ENCODE assay signal across 10 cellular contexts in genomic region chrX:24498181-24498580, GRCh38. TPM values are rescaled to one million over a fixed set of nuclear protein-coding genes. Genes with fewer than 3 reads are reported as not detected.
A peak's percentile ranks its signal among the peaks of the same experiment; 100 is the strongest.
DNase-seq lines count a peak whose midpoint lies in the region; ATAC-seq, FAIRE-seq and TF ChIP-seq lines count a peak whose summit lies in the region.
"Had no signal": no experiment of that assay in that cellular context is flagged by ENCODE, and none has a peak within 500 bp of the region (broad histone marks: within the 10 kb centered on the region; RNA-seq: fewer than 3 reads in every experiment).

No MANE protein-coding gene starts in this region.

- H3K27ac ChIP-seq in endothelial cell of umbilical vein (ENCODE audit: insufficient read depth, low read depth, low read length) (no peak overlapping the region), rectal smooth muscle tissue (ENCODE audit: low read depth, low read length) (peak overlapping the region; percentile 27)
- H3K27ac ChIP-seq: BLaER1 treated with 17β-estradiol and CSF1 and Interleukin-3, amounts not matched to agents 10 nM and 100 nM; SJSA1 had no signal

- H2AFZ ChIP-seq in endothelial cell of umbilical vein (ENCODE audit: low read depth, low read length), result no peak overlapping the region

- no peaks in the 10 kb centered on the region for H3K9me3 ChIP-seq in endothelial cell of umbilical vein (replicated peaks; ENCODE audit: control insufficient read depth, insufficient read depth, low read length)
- H3K9me3 ChIP-seq: BLaER1 treated with 17β-estradiol and CSF1 and Interleukin-3, amounts not matched to agents 10 nM and 100 nM; SJSA1 had no signal

- H3K36me3 ChIP-seq in endothelial cell of umbilical vein (ENCODE audit: control insufficient read depth in 2 of 2, extremely low read depth in 1 of 2, insufficient read depth in 2 of 2, low read length in 2 of 2) (no peaks in the 10 kb centered on the region), rectal smooth muscle tissue (ENCODE audit: control insufficient read depth, insufficient read depth, low read length) (no peaks in the 10 kb centered on the region)
- H3K36me3 ChIP-seq: SJSA1 had no signal

- peak overlapping the region; percentile 69 to 82 for H3K27ac Mint-ChIP-seq in T-cell

- intact Hi-C loops in endothelial cell of umbilical vein (cut with micrococcal nuclease), result loop anchor here (1.0 kb wide), 1 partner anchor 102 kb away; no protein-coding TSS in a partner anchor

- dilution Hi-C loops in endothelial cell of umbilical vein (cut with MboI; ENCODE audit: extremely low pct_ligation_motif_present, low sequenced_read_pairs), result no loop called here

- H3K9ac ChIP-seq in endothelial cell of umbilical vein (replicated peaks; ENCODE audit: extremely low read depth, insufficient read depth, low read length) (no peak overlapping the region), rectal smooth muscle tissue (ENCODE audit: low read length) (no peak overlapping the region)
- H3K9ac ChIP-seq: BLaER1 treated with 17β-estradiol and CSF1 and Interleukin-3, amounts not matched to agents 10 nM and 100 nM had no signal

- no peaks in the 10 kb centered on the region for H3K9me1 ChIP-seq in endothelial cell of umbilical vein (replicated peaks; ENCODE audit: control insufficient read depth, extremely low read depth, insufficient read depth, low read length)

- peak in 3 of 4 experiments; percentile 58 to 64 (median 62) for ATAC-seq in T-cell (replicated peaks in 1 of 4)
- no peak for ATAC-seq in GM21825 (IDR thresholded peaks at IDR 0.05; ENCODE audit: unreplicated experiment)
- ATAC-seq in HG03175 (IDR thresholded peaks at IDR 0.05; ENCODE audit: unreplicated experiment), result no peak

- H3K9me3 Mint-ChIP-seq in T-cell, result no peaks in the 10 kb centered on the region

- CTCF ChIA-PET in T-cell (lab: Charles Lee) (interaction anchor here (0.6 to 6.2 kb wide), 23 partner anchors 8 to 444 kb away, joined by 3 to 200 read pairs (median 6); partner anchors contain the start of gene PDK3 (in 1 of the 2)), endothelial cell of umbilical vein (lab: Charles Lee) (interaction anchor here (0.8 to 8.0 kb wide), 13 partner anchors 15 to 238 kb away, joined by 3 to 142 read pairs (median 3); partner anchors contain the start of gene PDK3)

- no peak overlapping the region for H3K4me3 ChIP-seq in endothelial cell of umbilical vein (replicated peaks in 1 of 3; ENCODE audit: insufficient read depth in 1 of 3, low read depth in 1 of 3, low read length in 3 of 3)
- H3K4me3 ChIP-seq in rectal smooth muscle tissue (ENCODE audit: low read length), result no peak overlapping the region
- H3K4me3 ChIP-seq: BLaER1 treated with 17β-estradiol and CSF1 and Interleukin-3, amounts not matched to agents 10 nM and 100 nM; SJSA1 had no signal

- POLR2A ChIA-PET in T-cell (lab: Charles Lee) (interaction anchor here (0.6 to 1.1 kb wide), 3 partner anchors 18 to 23 kb away, joined by 5 to 7 read pairs (median 6); no protein-coding TSS in a partner anchor), endothelial cell of umbilical vein (lab: Charles Lee) (no interaction called here)

- no peak overlapping the region for H3K4me2 ChIP-seq in endothelial cell of umbilical vein (ENCODE audit: insufficient read depth, low read length)
- H3K4me2 ChIP-seq: BLaER1 treated with 17β-estradiol and CSF1 and Interleukin-3, amounts not matched to agents 10 nM and 100 nM had no signal

- H3K36me3 Mint-ChIP-seq in T-cell, result peaks cover 7% of the 10 kb centered on the region

- H4K20me1 ChIP-seq in endothelial cell of umbilical vein (replicated peaks; ENCODE audit: control insufficient read depth, extremely low read depth, insufficient read depth, low read length), result no peaks in the 10 kb centered on the region

- TF ChIP-seq CTCF in endothelial cell of umbilical vein (IDR thresholded peaks at IDR 0.05; ENCODE audit: extremely low read depth in 1 of 2, insufficient read depth in 1 of 2, low read depth in 1 of 2, low read length in 2 of 2), result peak in 1 of 2 donors; percentile 21

- no peak for FAIRE-seq in endothelial cell of umbilical vein (lab: Jason Lieb, UNC)

- DNase-seq in NCI-H2196 (lab: John Stamatoyannopoulos, UW; ENCODE audit: unreplicated experiment) (peak; percentile 25), NCI-H2196 treated with DMSO at 0.1 percent for 48 hours (lab: John Stamatoyannopoulos, UW; ENCODE audit: unreplicated experiment) (no peak), T-cell (peak in 27 of 34 experiments; percentile 1 to 40 (median 22)), endothelial cell of umbilical vein (ENCODE audit: low read depth, low spot score) (peak; percentile 13), SKM-1 treated with dmso at 0.1 percent for 144 hours (lab: John Stamatoyannopoulos, UW; ENCODE audit: unreplicated experiment) (no peak)

- BruUV-seq in endothelial cell of umbilical vein (replicated peaks; lab: Mats Ljungman, UMichigan), result no TSS peak

- H3K27me3 Mint-ChIP-seq in T-cell, result no peaks in the 10 kb centered on the region

- H3K4me3 Mint-ChIP-seq in T-cell, result peak overlapping the region in 2 of 3 donors; percentile 24 to 40

- H3K4me1 ChIP-seq in endothelial cell of umbilical vein (ENCODE audit: control insufficient read depth, extremely low read depth, insufficient read depth, low read length) (peaks cover 12% of the 10 kb centered on the region), rectal smooth muscle tissue (ENCODE audit: control insufficient read depth, insufficient read depth, low read length) (no peaks in the 10 kb centered on the region)
- H3K4me1 ChIP-seq: BLaER1 treated with 17β-estradiol and CSF1 and Interleukin-3, amounts not matched to agents 10 nM and 100 nM had no signal

- no peaks in the 10 kb centered on the region for H3K27me3 ChIP-seq in endothelial cell of umbilical vein (ENCODE audit: control insufficient read depth in 2 of 2, insufficient read depth in 2 of 2, low read length in 2 of 2)
- no peaks in the 10 kb centered on the region for H3K27me3 ChIP-seq in rectal smooth muscle tissue (ENCODE audit: control insufficient read depth, insufficient read depth, low read length)
- H3K27me3 ChIP-seq: SJSA1 had no signal

- no peak for TF ChIP-seq POLR2A in endothelial cell of umbilical vein (IDR thresholded peaks at IDR 0.05; ENCODE audit: low read depth, low read length)

- H3K4me1 Mint-ChIP-seq in T-cell, result peaks cover 34 to 38% (median 35%) of the 10 kb centered on the region in 3 donors

- no peaks in the 10 kb centered on the region for H3K79me2 ChIP-seq in endothelial cell of umbilical vein (ENCODE audit: control insufficient read depth, insufficient read depth, low read length)

TF ChIP-seq in endothelial cell of umbilical vein, 7 proteins besides CTCF, POLR2A, EP300 and RAD21:
- TF ChIP-seq MAX (IDR thresholded peaks at IDR 0.05; ENCODE audit: insufficient read depth, insufficient read length) (no peak), EZH2 (IDR thresholded peaks at IDR 0.05; ENCODE audit: borderline replicate concordance, low read depth, low read length, severe bottlenecking) (no peak), MYC (IDR thresholded peaks at IDR 0.05; ENCODE audit: low read depth, low read length) (no peak), JUN (IDR thresholded peaks at IDR 0.05; ENCODE audit: borderline replicate concordance, insufficient read depth, insufficient read length, low read depth) (no peak), FOS (IDR thresholded peaks at IDR 0.05; ENCODE audit: borderline replicate concordance, insufficient read depth, low read length) (no peak), POLR2AphosphoS5 (IDR thresholded peaks at IDR 0.05; ENCODE audit: insufficient read depth, low read depth, low read length) (no peak), GATA2 (IDR thresholded peaks at IDR 0.05; ENCODE audit: insufficient read depth, insufficient read length, low read depth, low read length) (no peak)

RNA-seq across cellular contexts. Expression of gene PDK3, which starts 33.1 kb away (rescaled TPM):
- total RNA-seq in T-cell, result 10 to 100 TPM; 17.0 to 23.6 (median 19.9) TPM
- 3.9 and 5.9 TPM in 2 replicates for total RNA-seq in endothelial cell of umbilical vein
- 2.6 and 3.0 TPM in 2 replicates for polyA plus RNA-seq in endothelial cell of umbilical vein
- 2.2 and 3.0 TPM in 2 replicates for polyA plus RNA-seq in endothelial cell of umbilical vein (2011; cell fraction: cytosol; rRNA removed)
- polyA plus RNA-seq in endothelial cell of umbilical vein (2011; cell fraction: nucleus; rRNA removed), result 2.6 TPM in 2 replicates
- polyA plus RNA-seq in endothelial cell of umbilical vein (2012), result 3.4 and 3.8 TPM in 2 replicates
- 6.2 and 6.8 TPM in 2 replicates for polyA minus RNA-seq in endothelial cell of umbilical vein
- 6.1 TPM for polyA minus RNA-seq in endothelial cell of umbilical vein (2011; cell fraction: cytosol; rRNA and poly(A)+ RNA removed)
- polyA minus RNA-seq in endothelial cell of umbilical vein (2011; cell fraction: nucleus; rRNA and poly(A)+ RNA removed), result 3.6 and 7.4 TPM in 2 replicates

Comparison
In these comparisons a context has a peak if more than half of its experiments do, and no peak if none do; other contexts are left out.
1. DNase-seq: peak in NCI-H2196 (single experiment), T-cell (27 of 34) and endothelial cell of umbilical vein (single experiment); none in NCI-H2196 treated with DMSO at 0.1 percent for 48 hours (single experiment) and SKM-1 treated with dmso at 0.1 percent for 144 hours (single experiment).
2. ATAC-seq: peak in T-cell (3 of 4); none in GM21825 (single experiment) and HG03175 (single experiment).